Comparison of ENCODE assay signal across 1 cellular context in the genomic region with DNA sequence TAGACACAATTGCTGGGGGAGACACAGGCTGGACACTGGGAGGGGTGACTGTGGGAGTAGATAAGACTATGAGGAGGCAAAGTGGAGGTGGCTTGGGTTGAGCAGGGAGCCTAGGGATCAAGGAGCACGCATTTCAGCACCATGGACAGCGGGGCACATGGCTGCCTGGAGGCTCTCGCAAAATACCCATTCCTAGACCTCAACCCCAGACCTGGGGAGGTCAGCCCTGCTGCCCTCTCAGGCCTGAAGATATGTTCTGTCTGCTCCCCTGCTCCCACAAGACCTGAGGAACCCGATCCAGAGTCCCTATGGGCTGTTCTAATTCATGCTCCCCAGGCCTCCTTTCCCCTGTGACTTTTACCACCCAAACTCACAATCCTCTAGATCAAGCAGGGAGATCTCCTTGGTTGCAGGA.
A peak's percentile ranks its signal among the peaks of the same experiment; 100 is the strongest.
TF ChIP-seq lines count a peak whose summit lies in the region.

No MANE protein-coding gene starts in this region.

TF ChIP-seq in HepG2, 621 proteins besides CTCF, POLR2A, EP300 and RAD21 (continued from another document and continues in another):
- 0 out of 2 replicates have a peak, but pooled peaks have one; percentile 38 for TF ChIP-seq ZNF281 (CRISPR knock-in tag; IDR thresholded peaks at IDR 0.05; ENCODE audit: borderline replicate concordance)
- TF ChIP-seq ZNF773 (CRISPR knock-in tag; IDR thresholded peaks at IDR 0.05; ENCODE audit: borderline replicate concordance) = no peak
- no peak for TF ChIP-seq PCBP1 (IDR thresholded peaks at IDR 0.05; ENCODE audit: borderline replicate concordance, low read depth, low read length)
- TF ChIP-seq JUN (CRISPR knock-in tag; IDR thresholded peaks at IDR 0.05) = no peak
- TF ChIP-seq ZNF224 (CRISPR knock-in tag; IDR thresholded peaks at IDR 0.05) = no peak
- TF ChIP-seq, protein P1, sequence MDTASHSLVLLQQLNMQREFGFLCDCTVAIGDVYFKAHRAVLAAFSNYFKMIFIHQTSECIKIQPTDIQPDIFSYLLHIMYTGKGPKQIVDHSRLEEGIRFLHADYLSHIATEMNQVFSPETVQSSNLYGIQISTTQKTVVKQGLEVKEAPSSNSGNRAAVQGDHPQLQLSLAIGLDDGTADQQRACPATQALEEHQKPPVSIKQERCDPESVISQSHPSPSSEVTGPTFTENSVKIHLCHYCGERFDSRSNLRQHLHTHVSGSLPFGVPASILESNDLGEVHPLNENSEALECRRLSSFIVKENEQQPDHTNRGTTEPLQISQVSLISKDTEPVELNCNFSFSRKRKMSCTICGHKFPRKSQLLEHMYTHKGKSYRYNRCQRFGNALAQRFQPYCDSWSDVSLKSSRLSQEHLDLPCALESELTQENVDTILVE (CRISPR knock-in tag; IDR thresholded peaks at IDR 0.05) = peak; percentile 77
- TF ChIP-seq KMT2A (CRISPR knock-in tag; IDR thresholded peaks at IDR 0.05) = no peak
- no peak for TF ChIP-seq PRPF4 (IDR thresholded peaks at IDR 0.05; ENCODE audit: low read depth, low read length, poor library complexity, severe bottlenecking)
- TF ChIP-seq MATR3 (CRISPR knock-in tag; IDR thresholded peaks at IDR 0.05) = no peak
- 0 out of 2 replicates have a peak, but pooled peaks have one; percentile 34 for TF ChIP-seq THRA (CRISPR knock-in tag; IDR thresholded peaks at IDR 0.05; ENCODE audit: borderline replicate concordance)
- TF ChIP-seq NFE2L1 (CRISPR knock-in tag; IDR thresholded peaks at IDR 0.05; ENCODE audit: borderline replicate concordance) = no peak
- peak; percentile 50; the same call in 1 of the 2 replicates for TF ChIP-seq GATAD1 (CRISPR knock-in tag; IDR thresholded peaks at IDR 0.05)
- TF ChIP-seq, protein P2, sequence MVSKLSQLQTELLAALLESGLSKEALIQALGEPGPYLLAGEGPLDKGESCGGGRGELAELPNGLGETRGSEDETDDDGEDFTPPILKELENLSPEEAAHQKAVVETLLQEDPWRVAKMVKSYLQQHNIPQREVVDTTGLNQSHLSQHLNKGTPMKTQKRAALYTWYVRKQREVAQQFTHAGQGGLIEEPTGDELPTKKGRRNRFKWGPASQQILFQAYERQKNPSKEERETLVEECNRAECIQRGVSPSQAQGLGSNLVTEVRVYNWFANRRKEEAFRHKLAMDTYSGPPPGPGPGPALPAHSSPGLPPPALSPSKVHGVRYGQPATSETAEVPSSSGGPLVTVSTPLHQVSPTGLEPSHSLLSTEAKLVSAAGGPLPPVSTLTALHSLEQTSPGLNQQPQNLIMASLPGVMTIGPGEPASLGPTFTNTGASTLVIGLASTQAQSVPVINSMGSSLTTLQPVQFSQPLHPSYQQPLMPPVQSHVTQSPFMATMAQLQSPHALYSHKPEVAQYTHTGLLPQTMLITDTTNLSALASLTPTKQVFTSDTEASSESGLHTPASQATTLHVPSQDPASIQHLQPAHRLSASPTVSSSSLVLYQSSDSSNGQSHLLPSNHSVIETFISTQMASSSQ (IDR thresholded peaks at IDR 0.05; ENCODE audit: low read depth) = no peak
- TF ChIP-seq, protein P2 (CRISPR knock-in tag; IDR thresholded peaks at IDR 0.05; ENCODE audit: borderline replicate concordance) = no peak
- no peak for TF ChIP-seq ZNF75D (CRISPR knock-in tag; IDR thresholded peaks at IDR 0.05; ENCODE audit: borderline replicate concordance)
- TF ChIP-seq ZNF577 (CRISPR knock-in tag; IDR thresholded peaks at IDR 0.05; ENCODE audit: borderline replicate concordance, low read depth) = no peak
- no peak for TF ChIP-seq CBFB (CRISPR knock-in tag; IDR thresholded peaks at IDR 0.05)
- peak; percentile 65; the same call in 1 of the 2 replicates for TF ChIP-seq SIX4 (CRISPR knock-in tag; IDR thresholded peaks at IDR 0.05)
- TF ChIP-seq SP2 (CRISPR knock-in tag; IDR thresholded peaks at IDR 0.05) = no peak
- TF ChIP-seq ZNF136 (CRISPR knock-in tag; IDR thresholded peaks at IDR 0.05; ENCODE audit: low read depth) = no peak
- TF ChIP-seq ZNF589 (CRISPR knock-in tag; conservative IDR thresholded peaks at IDR 0.05) = peak; percentile 81
- no peak for TF ChIP-seq PAX8 (CRISPR knock-in tag; IDR thresholded peaks at IDR 0.05; ENCODE audit: borderline replicate concordance)
- TF ChIP-seq ZNF713 (CRISPR knock-in tag; IDR thresholded peaks at IDR 0.05) = no peak
- no peak for TF ChIP-seq FOXO4 (CRISPR knock-in tag; conservative IDR thresholded peaks at IDR 0.05)
- peak; percentile 77; the same call in 1 of the 2 replicates for TF ChIP-seq ZNF563 (CRISPR knock-in tag; IDR thresholded peaks at IDR 0.05)
- TF ChIP-seq MAZ (IDR thresholded peaks at IDR 0.05; ENCODE audit: borderline replicate concordance, low read depth, low read length) = no peak
- TF ChIP-seq MAZ (CRISPR knock-in tag; IDR thresholded peaks at IDR 0.05; ENCODE audit: low read depth) = no peak
- no peak for TF ChIP-seq SRSF4 (IDR thresholded peaks at IDR 0.05; ENCODE audit: low read depth, low read length, poor library complexity, severe bottlenecking)
- TF ChIP-seq TOPORS (CRISPR knock-in tag; IDR thresholded peaks at IDR 0.05) = no peak
- TF ChIP-seq TMF1 (CRISPR knock-in tag; IDR thresholded peaks at IDR 0.05; ENCODE audit: low read depth) = peak; percentile 79; the same call in 1 of the 2 replicates
- peak; percentile 69; the same call in 1 of the 2 replicates for TF ChIP-seq MIXL1 (CRISPR knock-in tag; IDR thresholded peaks at IDR 0.05)
- TF ChIP-seq ZNF792 (CRISPR knock-in tag; IDR thresholded peaks at IDR 0.05) = peak; percentile 92
- TF ChIP-seq THYN1 (CRISPR knock-in tag; IDR thresholded peaks at IDR 0.05; ENCODE audit: borderline replicate concordance, low read depth) = no peak
- TF ChIP-seq ZNF720 (CRISPR knock-in tag; IDR thresholded peaks at IDR 0.05) = no peak
- peak; percentile 85 for TF ChIP-seq ZSCAN21 (CRISPR knock-in tag; IDR thresholded peaks at IDR 0.05; ENCODE audit: borderline replicate concordance)
- TF ChIP-seq MLLT10 (CRISPR knock-in tag; IDR thresholded peaks at IDR 0.05) = no peak
- peak; percentile 84 for TF ChIP-seq MAX (IDR thresholded peaks at IDR 0.05)
- peak; percentile 79; the same call in 1 of the 2 replicates for TF ChIP-seq ZSCAN20 (CRISPR knock-in tag; IDR thresholded peaks at IDR 0.05; ENCODE audit: borderline replicate concordance)
- TF ChIP-seq, protein P3, sequence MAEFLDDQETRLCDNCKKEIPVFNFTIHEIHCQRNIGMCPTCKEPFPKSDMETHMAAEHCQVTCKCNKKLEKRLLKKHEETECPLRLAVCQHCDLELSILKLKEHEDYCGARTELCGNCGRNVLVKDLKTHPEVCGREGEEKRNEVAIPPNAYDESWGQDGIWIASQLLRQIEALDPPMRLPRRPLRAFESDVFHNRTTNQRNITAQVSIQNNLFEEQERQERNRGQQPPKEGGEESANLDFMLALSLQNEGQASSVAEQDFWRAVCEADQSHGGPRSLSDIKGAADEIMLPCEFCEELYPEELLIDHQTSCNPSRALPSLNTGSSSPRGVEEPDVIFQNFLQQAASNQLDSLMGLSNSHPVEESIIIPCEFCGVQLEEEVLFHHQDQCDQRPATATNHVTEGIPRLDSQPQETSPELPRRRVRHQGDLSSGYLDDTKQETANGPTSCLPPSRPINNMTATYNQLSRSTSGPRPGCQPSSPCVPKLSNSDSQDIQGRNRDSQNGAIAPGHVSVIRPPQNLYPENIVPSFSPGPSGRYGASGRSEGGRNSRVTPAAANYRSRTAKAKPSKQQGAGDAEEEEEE (CRISPR knock-in tag; IDR thresholded peaks at IDR 0.05; ENCODE audit: borderline replicate concordance) = no peak
- TF ChIP-seq SPEN (CRISPR knock-in tag; IDR thresholded peaks at IDR 0.05; ENCODE audit: low read depth) = no peak; the same call in 1 of the 2 replicates
- TF ChIP-seq ZNF772 (CRISPR knock-in tag; IDR thresholded peaks at IDR 0.05) = peak; percentile 54; the same call in 1 of the 2 replicates
- peak; percentile 36; the same call in 1 of the 2 replicates for TF ChIP-seq ARHGAP35 (CRISPR knock-in tag; IDR thresholded peaks at IDR 0.05; ENCODE audit: borderline replicate concordance)
- peak; percentile 84; the same call in 1 of the 2 replicates for TF ChIP-seq ZNF138 (CRISPR knock-in tag; IDR thresholded peaks at IDR 0.05; ENCODE audit: low read depth)
- no peak for TF ChIP-seq ZSCAN29 (CRISPR knock-in tag; conservative IDR thresholded peaks at IDR 0.05)
- TF ChIP-seq RFX1 (IDR thresholded peaks at IDR 0.05) = no peak
- TF ChIP-seq CREM (IDR thresholded peaks at IDR 0.05) = no peak
- TF ChIP-seq CREM (CRISPR knock-in tag; IDR thresholded peaks at IDR 0.05) = no peak
- no peak for TF ChIP-seq ZFAT (CRISPR knock-in tag; conservative IDR thresholded peaks at IDR 0.05)
- TF ChIP-seq NR3C1 (CRISPR knock-in tag; IDR thresholded peaks at IDR 0.05) = no peak
- TF ChIP-seq ZNF354B (CRISPR knock-in tag; IDR thresholded peaks at IDR 0.05) = no peak
- no peak for TF ChIP-seq NFRKB (IDR thresholded peaks at IDR 0.05)
- TF ChIP-seq ZUFSP (CRISPR knock-in tag; IDR thresholded peaks at IDR 0.05; ENCODE audit: borderline replicate concordance) = no peak
